ENCODE assay signal across 8 cellular contexts in the genomic region with DNA sequence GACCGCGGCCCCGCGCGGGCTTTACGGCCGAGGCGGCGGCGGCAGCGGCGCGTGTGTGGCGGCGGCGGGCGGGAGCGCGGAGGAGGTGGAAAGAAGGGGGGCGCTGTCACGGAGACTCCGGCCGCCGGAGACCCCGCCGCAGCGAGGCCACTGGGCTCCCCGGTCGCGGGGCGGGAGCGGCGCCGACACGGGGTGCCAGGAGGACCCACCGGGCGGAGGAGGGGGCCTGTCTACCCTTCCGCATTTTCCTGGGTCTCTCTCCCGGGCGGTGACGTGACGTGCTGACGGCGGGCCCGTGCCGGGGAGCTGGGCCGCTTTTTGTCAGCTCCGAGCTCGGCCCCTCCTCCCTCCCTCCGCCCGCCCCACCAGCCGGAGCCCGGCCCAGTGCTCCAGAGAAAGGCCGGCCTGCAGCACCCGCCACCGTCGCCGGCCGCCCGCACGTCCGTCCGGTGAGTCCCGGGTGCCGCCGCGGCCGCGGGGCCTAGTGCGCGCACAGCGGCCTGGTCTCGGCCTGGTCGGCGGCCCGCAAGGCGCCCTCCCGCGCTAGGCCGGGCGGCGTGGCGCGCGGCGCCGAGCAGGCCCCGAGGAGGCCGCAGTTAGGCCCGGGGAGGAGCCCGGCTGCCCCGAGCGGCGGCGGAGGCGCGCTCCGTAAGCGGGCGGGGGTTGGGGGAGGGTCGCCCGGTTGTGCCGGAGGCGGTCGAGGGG. TPM values are rescaled to one million over a fixed set of nuclear protein-coding genes. Genes with fewer than 3 reads are reported as not detected.
DNase-seq lines count a peak whose midpoint lies in the region; FAIRE-seq and TF ChIP-seq lines count a peak whose summit lies in the region.

Gene ZFX, plus strand, starts transcription at position 384 of the 705 bp plus-strand sequence. CDS start 23,014 bp downstream, outside the sequence.

- H3K36me3 ChIP-seq in HAP-1 (replicated peaks), result peaks cover 13% of the 10 kb centered on the region
- no peaks in the 10 kb centered on the region for H3K36me3 ChIP-seq in ectodermal cell (ENCODE audit: control insufficient read depth, insufficient read depth, low read length)

- CTCF ChIA-PET in activated CD4-positive, alpha-beta memory T cell treated with anti-CD3 and anti-CD28 coated beads for 36 hours (lab: Charles Lee), result interaction anchor here (1.1 kb wide), 1 partner anchor 68 kb away, joined by 3 read pairs; no protein-coding TSS in a partner anchor

- peak within 1 kb of the TSS; percentile 79 for H3K4me3 Mint-ChIP-seq in activated CD4-positive, alpha-beta memory T cell treated with anti-CD3 and anti-CD28 coated beads for 36 hours

- POLR2A ChIA-PET in activated CD4-positive, alpha-beta memory T cell treated with anti-CD3 and anti-CD28 coated beads for 36 hours (lab: Charles Lee), result interaction anchor here (0.7 to 1.8 kb wide), 3 partner anchors 23 to 69 kb away, joined by 3 to 4 read pairs (median 3); no protein-coding TSS in a partner anchor

- DNase-seq in GM12891 (ENCODE audit: insufficient read length, low spot score) (peak; percentile 7), HAP-1 (ENCODE audit: low spot score in 2 of 2) (peak in 1 of 2 experiments; percentile 83), MV-4-11 (lab: John Stamatoyannopoulos, UW) (peak; percentile 27), medulla oblongata (ENCODE audit: extremely low spot score) (peak; percentile 16), COLO829 (ENCODE audit: low spot score) (no peak)
- peak; percentile 65 for DNase-seq in activated CD4-positive, alpha-beta memory T cell treated with anti-CD3 and anti-CD28 coated beads for 36 hours
- DNase-seq in stimulated activated CD8-positive, alpha-beta memory T cell treated with anti-CD3 and anti-CD28 coated beads, Interleukin-12 subunit alpha, Interleukin-12 subunit beta, amount 100 ng/mL, for 1 hour (ENCODE audit: low read depth), result peak; percentile 15

- intact Hi-C loops in activated CD4-positive, alpha-beta memory T cell treated with anti-CD3 and anti-CD28 coated beads for 36 hours (cut with micrococcal nuclease), result loop anchor here (1.0 to 5.0 kb wide), 9 partner anchors 20 to 406 kb away; partner anchors contain the start of genes ACOT9, APOO, EIF2S3 and SAT1

- no peak for TF ChIP-seq POLR2A in GM12891 (IDR thresholded peaks at IDR 0.05; ENCODE audit: low read depth, low read length)

- H3K27ac ChIP-seq in ectodermal cell (ENCODE audit: insufficient read depth, low read depth, low read length, poor library complexity, severe bottlenecking), result peak within 1 kb of the TSS; percentile 99

- H3K27ac Mint-ChIP-seq in activated CD4-positive, alpha-beta memory T cell treated with anti-CD3 and anti-CD28 coated beads for 36 hours, result peak within 1 kb of the TSS; percentile 92

- H3K4me1 Mint-ChIP-seq in activated CD4-positive, alpha-beta memory T cell treated with anti-CD3 and anti-CD28 coated beads for 36 hours (ENCODE audit: low read depth), result peaks cover 56% of the 10 kb centered on the region

- 0% methylated on average over 104 to 105 of the region's 105 CpGs for WGBS in ectodermal cell, 2 experiments

- H3K4me3 ChIP-seq in HAP-1 (peak within 1 kb of the TSS; percentile 75), ectodermal cell (ENCODE audit: insufficient read depth, low read depth, low read length) (peak within 1 kb of the TSS; percentile 62)

- H3K27me3 Mint-ChIP-seq in activated CD4-positive, alpha-beta memory T cell treated with anti-CD3 and anti-CD28 coated beads for 36 hours, result no peaks in the 10 kb centered on the region

- peaks cover 20% of the 10 kb centered on the region for H3K36me3 Mint-ChIP-seq in activated CD4-positive, alpha-beta memory T cell treated with anti-CD3 and anti-CD28 coated beads for 36 hours

- FAIRE-seq in GM12891 (lab: Jason Lieb, UNC), result peak; percentile 81

- H3K9me3 ChIP-seq in HAP-1 (no peaks in the 10 kb centered on the region), ectodermal cell (ENCODE audit: control insufficient read depth, low read length) (no peaks in the 10 kb centered on the region)

- H3K4me1 ChIP-seq in HAP-1 (peaks cover 66% of the 10 kb centered on the region), ectodermal cell (ENCODE audit: control insufficient read depth, insufficient read depth, low read length) (peaks cover 3% of the 10 kb centered on the region)

- in situ Hi-C loops in HAP-1 (cut with MboI; ENCODE audit: low sequenced_read_pairs), result loop anchor here (10.0 kb wide), 1 partner anchor 65 kb away; no protein-coding TSS in a partner anchor

- H3K9me3 Mint-ChIP-seq in activated CD4-positive, alpha-beta memory T cell treated with anti-CD3 and anti-CD28 coated beads for 36 hours, result no peaks in the 10 kb centered on the region

- no peaks in the 10 kb centered on the region for H3K27me3 ChIP-seq in HAP-1 (ENCODE audit: low read depth)
- no peaks in the 10 kb centered on the region for H3K27me3 ChIP-seq in ectodermal cell (ENCODE audit: control insufficient read depth, insufficient read depth, low read length, poor library complexity, severe bottlenecking)

TF ChIP-seq in GM12891, 5 proteins besides CTCF, POLR2A, EP300 and RAD21:
- TF ChIP-seq POLR2AphosphoS5 (IDR thresholded peaks at IDR 0.05; ENCODE audit: low read depth, low read length) (0 out of 2 replicates have a peak, but pooled peaks have one; percentile 36), SPI1 (IDR thresholded peaks at IDR 0.05; ENCODE audit: low read depth, low read length) (no peak)

RNA-seq across cellular contexts. Expression of gene ZFX, which starts in this region (rescaled TPM):
- 7.7 TPM for polyA plus RNA-seq in GM12891 (2012; ENCODE audit: low read depth, missing spikeins)
- 10 to 100 TPM; 31.1 to 35.5 TPM for total RNA-seq in activated CD4-positive, alpha-beta memory T cell treated with anti-CD3 and anti-CD28 coated beads for 36 hours
- polyA plus RNA-seq in ectodermal cell (2013, experiment 1 of 4), result 16.2 TPM
- 22.1 TPM for polyA plus RNA-seq in ectodermal cell (2013, experiment 2 of 4)
- polyA plus RNA-seq in ectodermal cell (2013, experiment 3 of 4), result 18.3 TPM
- 18.3 TPM for polyA plus RNA-seq in ectodermal cell (2013, experiment 4 of 4)
